ENCODE assay signal across 1 cellular context in the genomic region with DNA sequence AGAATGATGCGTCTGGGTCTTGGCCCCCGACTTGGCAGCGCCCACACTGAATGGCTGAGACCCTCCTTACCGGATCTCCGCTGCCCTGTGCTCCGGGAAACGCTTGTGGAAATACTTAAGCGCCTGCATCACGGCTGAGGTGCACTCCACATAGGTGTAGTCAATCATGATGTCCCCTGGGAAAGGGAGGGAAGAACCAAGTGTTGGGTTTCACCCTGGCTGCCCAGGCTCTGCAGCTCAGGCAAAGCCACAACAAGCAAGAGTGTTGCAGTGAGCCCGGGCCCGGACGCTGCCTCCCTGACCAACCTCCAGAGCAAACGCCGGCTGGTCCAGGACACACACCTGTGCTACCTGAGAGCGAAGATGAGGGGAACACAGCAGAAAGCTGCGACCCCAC.
TF ChIP-seq lines count a peak whose summit lies in the region.

No MANE protein-coding gene starts in this region.

TF ChIP-seq in HepG2, 621 proteins besides CTCF, POLR2A, EP300 and RAD21:
- TF ChIP-seq REXO4 (CRISPR knock-in tag; IDR thresholded peaks at IDR 0.05; ENCODE audit: borderline replicate concordance) (no peak), AGO2 (optimal IDR thresholded peaks at IDR 0.05; ENCODE audit: low read depth, low read length) (peak; percentile 13)
- TF ChIP-seq, protein P1, sequence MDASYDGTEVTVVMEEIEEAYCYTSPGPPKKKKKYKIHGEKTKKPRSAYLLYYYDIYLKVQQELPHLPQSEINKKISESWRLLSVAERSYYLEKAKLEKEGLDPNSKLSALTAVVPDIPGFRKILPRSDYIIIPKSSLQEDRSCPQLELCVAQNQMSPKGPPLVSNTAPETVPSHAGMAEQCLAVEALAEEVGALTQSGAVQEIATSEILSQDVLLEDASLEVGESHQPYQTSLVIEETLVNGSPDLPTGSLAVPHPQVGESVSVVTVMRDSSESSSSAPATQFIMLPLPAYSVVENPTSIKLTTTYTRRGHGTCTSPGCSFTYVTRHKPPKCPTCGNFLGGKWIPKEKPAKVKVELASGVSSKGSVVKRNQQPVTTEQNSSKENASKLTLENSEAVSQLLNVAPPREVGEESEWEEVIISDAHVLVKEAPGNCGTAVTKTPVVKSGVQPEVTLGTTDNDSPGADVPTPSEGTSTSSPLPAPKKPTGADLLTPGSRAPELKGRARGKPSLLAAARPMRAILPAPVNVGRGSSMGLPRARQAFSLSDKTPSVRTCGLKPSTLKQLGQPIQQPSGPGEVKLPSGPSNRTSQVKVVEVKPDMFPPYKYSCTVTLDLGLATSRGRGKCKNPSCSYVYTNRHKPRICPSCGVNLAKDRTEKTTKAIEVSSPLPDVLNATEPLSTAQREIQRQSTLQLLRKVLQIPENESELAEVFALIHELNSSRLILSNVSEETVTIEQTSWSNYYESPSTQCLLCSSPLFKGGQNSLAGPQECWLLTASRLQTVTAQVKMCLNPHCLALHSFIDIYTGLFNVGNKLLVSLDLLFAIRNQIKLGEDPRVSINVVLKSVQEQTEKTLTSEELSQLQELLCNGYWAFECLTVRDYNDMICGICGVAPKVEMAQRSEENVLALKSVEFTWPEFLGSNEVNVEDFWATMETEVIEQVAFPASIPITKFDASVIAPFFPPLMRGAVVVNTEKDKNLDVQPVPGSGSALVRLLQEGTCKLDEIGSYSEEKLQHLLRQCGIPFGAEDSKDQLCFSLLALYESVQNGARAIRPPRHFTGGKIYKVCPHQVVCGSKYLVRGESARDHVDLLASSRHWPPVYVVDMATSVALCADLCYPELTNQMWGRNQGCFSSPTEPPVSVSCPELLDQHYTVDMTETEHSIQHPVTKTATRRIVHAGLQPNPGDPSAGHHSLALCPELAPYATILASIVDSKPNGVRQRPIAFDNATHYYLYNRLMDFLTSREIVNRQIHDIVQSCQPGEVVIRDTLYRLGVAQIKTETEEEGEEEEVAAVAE (CRISPR knock-in tag; IDR thresholded peaks at IDR 0.05; ENCODE audit: borderline replicate concordance): no peak
- TF ChIP-seq, protein P2, sequence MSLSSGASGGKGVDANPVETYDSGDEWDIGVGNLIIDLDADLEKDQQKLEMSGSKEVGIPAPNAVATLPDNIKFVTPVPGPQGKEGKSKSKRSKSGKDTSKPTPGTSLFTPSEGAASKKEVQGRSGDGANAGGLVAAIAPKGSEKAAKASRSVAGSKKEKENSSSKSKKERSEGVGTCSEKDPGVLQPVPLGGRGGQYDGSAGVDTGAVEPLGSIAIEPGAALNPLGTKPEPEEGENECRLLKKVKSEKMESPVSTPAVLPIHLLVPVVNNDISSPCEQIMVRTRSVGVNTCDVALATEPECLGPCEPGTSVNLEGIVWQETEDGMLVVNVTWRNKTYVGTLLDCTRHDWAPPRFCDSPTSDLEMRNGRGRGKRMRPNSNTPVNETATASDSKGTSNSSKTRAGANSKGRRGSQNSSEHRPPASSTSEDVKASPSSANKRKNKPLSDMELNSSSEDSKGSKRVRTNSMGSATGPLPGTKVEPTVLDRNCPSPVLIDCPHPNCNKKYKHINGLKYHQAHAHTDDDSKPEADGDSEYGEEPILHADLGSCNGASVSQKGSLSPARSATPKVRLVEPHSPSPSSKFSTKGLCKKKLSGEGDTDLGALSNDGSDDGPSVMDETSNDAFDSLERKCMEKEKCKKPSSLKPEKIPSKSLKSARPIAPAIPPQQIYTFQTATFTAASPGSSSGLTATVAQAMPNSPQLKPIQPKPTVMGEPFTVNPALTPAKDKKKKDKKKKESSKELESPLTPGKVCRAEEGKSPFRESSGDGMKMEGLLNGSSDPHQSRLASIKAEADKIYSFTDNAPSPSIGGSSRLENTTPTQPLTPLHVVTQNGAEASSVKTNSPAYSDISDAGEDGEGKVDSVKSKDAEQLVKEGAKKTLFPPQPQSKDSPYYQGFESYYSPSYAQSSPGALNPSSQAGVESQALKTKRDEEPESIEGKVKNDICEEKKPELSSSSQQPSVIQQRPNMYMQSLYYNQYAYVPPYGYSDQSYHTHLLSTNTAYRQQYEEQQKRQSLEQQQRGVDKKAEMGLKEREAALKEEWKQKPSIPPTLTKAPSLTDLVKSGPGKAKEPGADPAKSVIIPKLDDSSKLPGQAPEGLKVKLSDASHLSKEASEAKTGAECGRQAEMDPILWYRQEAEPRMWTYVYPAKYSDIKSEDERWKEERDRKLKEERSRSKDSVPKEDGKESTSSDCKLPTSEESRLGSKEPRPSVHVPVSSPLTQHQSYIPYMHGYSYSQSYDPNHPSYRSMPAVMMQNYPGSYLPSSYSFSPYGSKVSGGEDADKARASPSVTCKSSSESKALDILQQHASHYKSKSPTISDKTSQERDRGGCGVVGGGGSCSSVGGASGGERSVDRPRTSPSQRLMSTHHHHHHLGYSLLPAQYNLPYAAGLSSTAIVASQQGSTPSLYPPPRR (CRISPR knock-in tag; IDR thresholded peaks at IDR 0.05; ENCODE audit: borderline replicate concordance): no peak
- TF ChIP-seq, protein P3, sequence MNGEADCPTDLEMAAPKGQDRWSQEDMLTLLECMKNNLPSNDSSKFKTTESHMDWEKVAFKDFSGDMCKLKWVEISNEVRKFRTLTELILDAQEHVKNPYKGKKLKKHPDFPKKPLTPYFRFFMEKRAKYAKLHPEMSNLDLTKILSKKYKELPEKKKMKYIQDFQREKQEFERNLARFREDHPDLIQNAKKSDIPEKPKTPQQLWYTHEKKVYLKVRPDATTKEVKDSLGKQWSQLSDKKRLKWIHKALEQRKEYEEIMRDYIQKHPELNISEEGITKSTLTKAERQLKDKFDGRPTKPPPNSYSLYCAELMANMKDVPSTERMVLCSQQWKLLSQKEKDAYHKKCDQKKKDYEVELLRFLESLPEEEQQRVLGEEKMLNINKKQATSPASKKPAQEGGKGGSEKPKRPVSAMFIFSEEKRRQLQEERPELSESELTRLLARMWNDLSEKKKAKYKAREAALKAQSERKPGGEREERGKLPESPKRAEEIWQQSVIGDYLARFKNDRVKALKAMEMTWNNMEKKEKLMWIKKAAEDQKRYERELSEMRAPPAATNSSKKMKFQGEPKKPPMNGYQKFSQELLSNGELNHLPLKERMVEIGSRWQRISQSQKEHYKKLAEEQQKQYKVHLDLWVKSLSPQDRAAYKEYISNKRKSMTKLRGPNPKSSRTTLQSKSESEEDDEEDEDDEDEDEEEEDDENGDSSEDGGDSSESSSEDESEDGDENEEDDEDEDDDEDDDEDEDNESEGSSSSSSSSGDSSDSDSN (CRISPR knock-in tag; IDR thresholded peaks at IDR 0.05): no peak
